Comparison of ENCODE assay signal across 15 cellular contexts in genomic region chr9:92666912-92667532, GRCh38. TPM values are rescaled to one million over a fixed set of nuclear protein-coding genes. Genes with fewer than 3 reads are reported as not detected.
A peak's percentile ranks its signal among the peaks of the same experiment; 100 is the strongest.
DNase-seq lines count a peak whose midpoint lies in the region; ATAC-seq and TF ChIP-seq lines count a peak whose summit lies in the region.
"Had no signal": no experiment of that assay in that cellular context is flagged by ENCODE, and none has a peak within 500 bp of the region (broad histone marks: within the 10 kb centered on the region; RNA-seq: fewer than 3 reads in every experiment).

No MANE protein-coding gene starts in this region.

- H3K4me3 Mint-ChIP-seq in activated naive CD4-positive, alpha-beta T cell treated with anti-CD3 and anti-CD28 coated beads, Interleukin-2, amount 50 U/mL, for 24 hours, result peak overlapping the region; percentile 11
- H3K4me3 Mint-ChIP-seq in activated CD8-positive, alpha-beta T cell treated with anti-CD3 and anti-CD28 coated beads for 36 hours, result no peak overlapping the region
- peak overlapping the region in 1 of 5 donors; percentile 55 for H3K4me3 Mint-ChIP-seq in immature natural killer cell
- peak overlapping the region in 1 of 2 donors; percentile 39 for H3K4me3 Mint-ChIP-seq in stimulated activated naive B cell treated with anti-CD40 and anti-IgM and Interleukin-4, amounts not matched to agents 10 μg/mL and 1 μg/mL and 100 μg/mL, for 72 hours

- H3K27me3 Mint-ChIP-seq in activated naive CD4-positive, alpha-beta T cell treated with anti-CD3 and anti-CD28 coated beads, Interleukin-2, amount 50 U/mL, for 24 hours, result no peaks in the 10 kb centered on the region
- no peaks in the 10 kb centered on the region for H3K27me3 Mint-ChIP-seq in activated CD8-positive, alpha-beta T cell treated with anti-CD3 and anti-CD28 coated beads for 36 hours
- H3K27me3 Mint-ChIP-seq in immature natural killer cell (ENCODE audit: low read depth in 3 of 3), result peaks cover 3 to 14% (median 6%) of the 10 kb centered on the region in 3 donors
- H3K27me3 Mint-ChIP-seq in stimulated activated naive B cell treated with anti-CD40 and anti-IgM and Interleukin-4, amounts not matched to agents 10 μg/mL and 1 μg/mL and 100 μg/mL, for 72 hours, result no peaks in the 10 kb centered on the region

- peaks cover 54% of the 10 kb centered on the region for H3K4me1 Mint-ChIP-seq in activated naive CD4-positive, alpha-beta T cell treated with anti-CD3 and anti-CD28 coated beads, Interleukin-2, amount 50 U/mL, for 24 hours
- H3K4me1 Mint-ChIP-seq in activated CD8-positive, alpha-beta T cell treated with anti-CD3 and anti-CD28 coated beads for 36 hours (ENCODE audit: low read depth), result peaks cover 54% of the 10 kb centered on the region
- peaks cover 53 to 60% of the 10 kb centered on the region in 2 donors for H3K4me1 Mint-ChIP-seq in immature natural killer cell
- H3K4me1 Mint-ChIP-seq in stimulated activated naive B cell treated with anti-CD40 and anti-IgM and Interleukin-4, amounts not matched to agents 10 μg/mL and 1 μg/mL and 100 μg/mL, for 72 hours, result peaks cover 40 to 72% of the 10 kb centered on the region in 2 donors

- no peak overlapping the region for H3K27ac Mint-ChIP-seq in activated naive CD4-positive, alpha-beta T cell treated with anti-CD3 and anti-CD28 coated beads, Interleukin-2, amount 50 U/mL, for 24 hours
- peak overlapping the region; percentile 34 for H3K27ac Mint-ChIP-seq in activated CD8-positive, alpha-beta T cell treated with anti-CD3 and anti-CD28 coated beads for 36 hours
- H3K27ac Mint-ChIP-seq in immature natural killer cell, result peak overlapping the region in 5 of 6 donors; percentile 30 to 55 (median 55)
- H3K27ac Mint-ChIP-seq in stimulated activated naive B cell treated with anti-CD40 and anti-IgM and Interleukin-4, amounts not matched to agents 10 μg/mL and 1 μg/mL and 100 μg/mL, for 72 hours, result peak overlapping the region; percentile 56

- no peak for DNase-seq in activated naive CD4-positive, alpha-beta T cell treated with anti-CD3 and anti-CD28 coated beads, Interleukin-2, amount 50 U/mL, for 16 hours
- DNase-seq in activated CD8-positive, alpha-beta T cell treated with anti-CD3 and anti-CD28 coated beads for 36 hours, result no peak
- DNase-seq in immature natural killer cell (no peak), HuH-7.5 (ENCODE audit: low spot score) (no peak), D341Med (ENCODE audit: low spot score) (no peak)
- DNase-seq in stimulated activated naive B cell treated with anti-CD40 and anti-IgM and Interleukin-4, amounts not matched to agents 10 μg/mL and 1 μg/mL and 100 μg/mL, for 72 hours, result no peak
- DNase-seq: ACHN; activated CD4-positive, CD25-positive, alpha-beta regulatory T cell; hippocampal formation; NCI-H345; Right ventricle myocardium superior; uterus had no signal

- intact Hi-C loops in activated CD8-positive, alpha-beta T cell treated with anti-CD3 and anti-CD28 coated beads for 36 hours (cut with micrococcal nuclease), result no loop called here

- no peak for TF ChIP-seq CTCF in activated CD8-positive, alpha-beta T cell treated with anti-CD3 and anti-CD28 coated beads for 36 hours (IDR thresholded peaks at IDR 0.05)

- POLR2A ChIA-PET in activated CD8-positive, alpha-beta T cell treated with anti-CD3 and anti-CD28 coated beads for 36 hours (lab: Charles Lee), result interaction anchor here (0.6 kb wide), 1 partner anchor 1493 kb away, joined by 3 read pairs; no protein-coding TSS in a partner anchor

- CTCF ChIA-PET in activated CD8-positive, alpha-beta T cell treated with anti-CD3 and anti-CD28 coated beads for 36 hours (lab: Charles Lee), result no interaction called here

- no peaks in the 10 kb centered on the region for H3K9me3 Mint-ChIP-seq in activated naive CD4-positive, alpha-beta T cell treated with anti-CD3 and anti-CD28 coated beads, Interleukin-2, amount 50 U/mL, for 24 hours
- no peaks in the 10 kb centered on the region for H3K9me3 Mint-ChIP-seq in activated CD8-positive, alpha-beta T cell treated with anti-CD3 and anti-CD28 coated beads for 36 hours
- H3K9me3 Mint-ChIP-seq in immature natural killer cell, result no peaks in the 10 kb centered on the region
- H3K9me3 Mint-ChIP-seq in stimulated activated naive B cell treated with anti-CD40 and anti-IgM and Interleukin-4, amounts not matched to agents 10 μg/mL and 1 μg/mL and 100 μg/mL, for 72 hours, result no peaks in the 10 kb centered on the region
- H3K9me3 Mint-ChIP-seq: activated naive CD4-positive, alpha-beta T cell treated with anti-CD3 and anti-CD28 coated beads, Interleukin-2, amount 50 U/mL, for 72 hours had no signal

- no peak for ATAC-seq in activated CD8-positive, alpha-beta T cell treated with anti-CD3 and anti-CD28 coated beads for 36 hours
- ATAC-seq in stimulated activated naive B cell treated with anti-CD40 and anti-IgM and Interleukin-4, amounts not matched to agents 10 μg/mL and 1 μg/mL and 100 μg/mL, for 72 hours (replicated peaks), result no peak
- no peak for ATAC-seq in HG03135 (IDR thresholded peaks at IDR 0.05; ENCODE audit: unreplicated experiment)
- ATAC-seq: activated naive CD4-positive, alpha-beta T cell treated with anti-CD3 and anti-CD28 coated beads, Interleukin-2, amount 50 U/mL, for 72 hours had no signal

- no peaks in the 10 kb centered on the region for H3K36me3 Mint-ChIP-seq in activated naive CD4-positive, alpha-beta T cell treated with anti-CD3 and anti-CD28 coated beads, Interleukin-2, amount 50 U/mL, for 24 hours
- peaks cover 23% of the 10 kb centered on the region for H3K36me3 Mint-ChIP-seq in activated CD8-positive, alpha-beta T cell treated with anti-CD3 and anti-CD28 coated beads for 36 hours (ENCODE audit: low read depth)
- H3K36me3 Mint-ChIP-seq in immature natural killer cell, result no peaks in the 10 kb centered on the region
- H3K36me3 Mint-ChIP-seq in stimulated activated naive B cell treated with anti-CD40 and anti-IgM and Interleukin-4, amounts not matched to agents 10 μg/mL and 1 μg/mL and 100 μg/mL, for 72 hours, result peaks cover 24 to 45% of the 10 kb centered on the region in 2 donors

RNA-seq across cellular contexts. Expression of gene IPPK, which starts 2.9 kb away (rescaled TPM):
- total RNA-seq in activated CD8-positive, alpha-beta T cell treated with anti-CD3 and anti-CD28 coated beads for 36 hours, result 10 to 100 TPM; 12.5 to 15.8 TPM
- polyA plus RNA-seq in immature natural killer cell, result 1 to 10 TPM; 2.6 to 5.4 (median 3.2) TPM
